9 cellular contexts compared by ENCODE assay signal in genomic region chr22:37562049-37562784, GRCh38. TPM values are rescaled to one million over a fixed set of nuclear protein-coding genes. Genes with fewer than 3 reads are reported as not detected.
DNase-seq lines count a peak whose midpoint lies in the region; ATAC-seq and TF ChIP-seq lines count a peak whose summit lies in the region.
"Had no signal": no experiment of that assay in that cellular context is flagged by ENCODE, and none has a peak within 500 bp of the region (broad histone marks: within the 10 kb centered on the region; RNA-seq: fewer than 3 reads in every experiment).

No MANE protein-coding gene starts in this region.

- ATAC-seq in T-helper 17 cell (no peak), HG02798 (IDR thresholded peaks at IDR 0.05; ENCODE audit: poor library complexity, unreplicated experiment) (no peak)

- no peak for DNase-seq in T-helper 17 cell
- DNase-seq in fibroblast of the aortic adventitia (ENCODE audit: low read depth), result no peak
- no peak for DNase-seq in retinal pigment epithelial cell (ENCODE audit: low read depth)
- DNase-seq in GM13976 (ENCODE audit: low spot score), result no peak
- DNase-seq in NCI-H2196 treated with DMSO at 0.1 percent for 48 hours (lab: John Stamatoyannopoulos, UW; ENCODE audit: unreplicated experiment), result no peak
- DNase-seq in kidney glomerular epithelial cell (lab: John Stamatoyannopoulos, UW), result no peak
- DNase-seq: SIG-M5 had no signal

- H3K36me3 ChIP-seq in ES-I3 (ENCODE audit: insufficient read depth, low read length), result no peaks in the 10 kb centered on the region; the same call in 1 of the 2 replicates

- peaks cover 41% of the 10 kb centered on the region for H3K27me3 Mint-ChIP-seq in T-helper 17 cell

- TF ChIP-seq CTCF in fibroblast of the aortic adventitia (IDR thresholded peaks at IDR 0.05; ENCODE audit: insufficient read depth, low read length) (no peak), retinal pigment epithelial cell (conservative IDR thresholded peaks at IDR 0.05; ENCODE audit: low read depth, low read length) (no peak), GM13976 (IDR thresholded peaks at IDR 0.05; ENCODE audit: borderline replicate concordance, control extremely low read depth, extremely low read depth, insufficient read depth, missing control alignments) (no peak)

- H3K4me1 Mint-ChIP-seq in T-helper 17 cell, result peaks cover 20% of the 10 kb centered on the region

- H3K9me3 ChIP-seq in ES-I3 (ENCODE audit: control insufficient read depth, insufficient read depth, low read length) (no peaks in the 10 kb centered on the region), T-helper 17 cell (ENCODE audit: control insufficient read depth, low read length, poor library complexity, severe bottlenecking) (no peaks in the 10 kb centered on the region)

- peak overlapping the region; percentile 87 for H3K4me3 Mint-ChIP-seq in T-helper 17 cell

- H3K27ac Mint-ChIP-seq in T-helper 17 cell, result no peak overlapping the region

- H3K9ac ChIP-seq in ES-I3 (ENCODE audit: low read depth, low read length), result peak overlapping the region; percentile 84; the same call in 1 of the 2 replicates

- H3K4me1 ChIP-seq in ES-I3 (ENCODE audit: insufficient read depth, low read length), result peaks cover 27% of the 10 kb centered on the region

- no peaks in the 10 kb centered on the region for H3K36me3 Mint-ChIP-seq in T-helper 17 cell (ENCODE audit: low read depth)

- in situ Hi-C loops in GM13976 (cut with MboI; ENCODE audit: low sequenced_read_pairs, unreplicated experiment), result no loop called here

- H3K4me3 ChIP-seq in fibroblast of the aortic adventitia (ENCODE audit: low read depth, low read length) (peak overlapping the region; percentile 88), retinal pigment epithelial cell (ENCODE audit: low read length) (peak overlapping the region; percentile 78)

RNA-seq across cellular contexts. Expression of gene CDC42EP1, which starts 1.9 kb away (rescaled TPM):
- not detected for total RNA-seq in T-helper 17 cell
- total RNA-seq in fibroblast of the aortic adventitia (ENCODE audit: low replicate concordance), result 18.9 and 30.3 TPM in 2 replicates

RNA-seq across cellular contexts. Expression of gene LGALS2, which starts 17.7 kb away (rescaled TPM):
- total RNA-seq in T-helper 17 cell (1 to 10 TPM; 1.9 to 6.1 TPM), fibroblast of the aortic adventitia (ENCODE audit: low replicate concordance) (not detected in 2 replicates)

RNA-seq across cellular contexts. Expression of gene CARD10, which starts 43.0 kb away (rescaled TPM):
- total RNA-seq in T-helper 17 cell, result under 1 TPM; 0.12 to 0.31 TPM
- 5.8 and 13.1 TPM in 2 replicates for total RNA-seq in fibroblast of the aortic adventitia (ENCODE audit: low replicate concordance)

RNA-seq across cellular contexts. Expression of gene GGA1, which starts 46.4 kb away (rescaled TPM):
- total RNA-seq in T-helper 17 cell (10 to 100 TPM; 70.5 to 86.8 TPM), fibroblast of the aortic adventitia (ENCODE audit: low replicate concordance) (12.0 and 35.0 TPM in 2 replicates)

Comparison
In these comparisons a context has a peak if more than half of its experiments do, and no peak if none do; other contexts are left out.
1. RNA of gene CDC42EP1, which starts 1.9 kb away (total RNA-seq): 18.9 to 30.3 TPM in fibroblast of the aortic adventitia; not detected in T-helper 17 cell; every median in the first group is over 10 times any median in the second.